ENCODE assay signal across 23 cellular contexts in genomic region chr13:43990021-43990420, GRCh38.
A peak's percentile ranks its signal among the peaks of the same experiment; 100 is the strongest.
DNase-seq lines count a peak whose midpoint lies in the region; ATAC-seq, FAIRE-seq and TF ChIP-seq lines count a peak whose summit lies in the region.
"Had no signal": no experiment of that assay in that cellular context is flagged by ENCODE, and none has a peak within 500 bp of the region (broad histone marks: within the 10 kb centered on the region; RNA-seq: fewer than 3 reads in every experiment).

No MANE protein-coding gene starts in this region.

- WGBS in small intestine, 3 donors, result 68 to 80% (median 73%) methylated on average over 5 of the region's 5 CpGs

- H3K27me3 ChIP-seq in cardiac muscle cell (no peaks in the 10 kb centered on the region), small intestine (ENCODE audit: control insufficient read depth in 2 of 2, insufficient read depth in 2 of 2, low read length in 2 of 2) (peaks cover 0 to 2% of the 10 kb centered on the region in 2 donors)
- H3K27me3 ChIP-seq: BLaER1 treated with 17β-estradiol and CSF1 and Interleukin-3, amounts not matched to agents 10 nM and 100 nM had no signal

- intact Hi-C loops in cardiac septum (cut with DNase I), result no loop called here
- intact Hi-C loops in left colon (cut with DNase I, micrococcal nuclease), result no loop called here

- H3K4me1 ChIP-seq in cardiac muscle cell (ENCODE audit: low read depth) (peaks cover 46% of the 10 kb centered on the region), small intestine (ENCODE audit: control insufficient read depth in 2 of 2, insufficient read depth in 1 of 2, low read depth in 1 of 2, low read length in 1 of 2) (peaks cover 0 to 6% of the 10 kb centered on the region in 2 donors)
- H3K4me1 ChIP-seq: BE2C had no signal

- peak; percentile 62 for ATAC-seq in left colon

- no peaks in the 10 kb centered on the region for H3K9me3 ChIP-seq in cardiac muscle cell (ENCODE audit: low read depth)
- no peaks in the 10 kb centered on the region for H3K9me3 ChIP-seq in small intestine (ENCODE audit: control insufficient read depth, low read depth)
- H3K9me3 ChIP-seq: BE2C, HAP-1 had no signal

- H3K4me3 ChIP-seq in cardiac muscle cell (no peak overlapping the region), small intestine (ENCODE audit: low read depth in 1 of 2, low read length in 2 of 2) (no peak overlapping the region)
- H3K4me3 ChIP-seq: BLaER1 treated with 17β-estradiol and CSF1 and Interleukin-3, amounts not matched to agents 10 nM and 100 nM; HAP-1 had no signal

- H3K27ac ChIP-seq in cardiac muscle cell (peak overlapping the region; percentile 8), small intestine (ENCODE audit: low read depth in 1 of 2, low read length in 1 of 2) (no peak overlapping the region)
- H3K27ac ChIP-seq: 22Rv1; BLaER1 treated with 17β-estradiol and CSF1 and Interleukin-3, amounts not matched to agents 10 nM and 100 nM had no signal

- no peak for DNase-seq in cardiac muscle cell (ENCODE audit: low read depth in 1 of 2, low spot score in 1 of 2)
- no peak for DNase-seq in cardiac septum (ENCODE audit: low spot score)
- DNase-seq in left colon, result peak in 1 of 2 donors; percentile 8
- DNase-seq in small intestine, result peak; percentile 15
- DNase-seq in COLO829 (ENCODE audit: low spot score), result no peak
- no peak for DNase-seq in LoVo (ENCODE audit: low spot score)
- DNase-seq: BE2C; Calu3; CD4-positive, alpha-beta T cell; CD8-positive, alpha-beta memory T cell; COR-L47; DMS53; DMS79 treated with DMSO at 0.1 percent for 48 hours; GF-D8; GOT3; HFFc6 had no signal

- no peak for TF ChIP-seq CTCF in cardiac muscle cell (IDR thresholded peaks at IDR 0.05; ENCODE audit: low read depth, low read length)

- H3K36me3 ChIP-seq in cardiac muscle cell, result no peaks in the 10 kb centered on the region
- H3K36me3 ChIP-seq in small intestine (ENCODE audit: control insufficient read depth in 2 of 2, insufficient read depth in 2 of 2, low read length in 2 of 2), result no peaks in the 10 kb centered on the region
- H3K36me3 ChIP-seq: BE2C; BLaER1 treated with 17β-estradiol and CSF1 and Interleukin-3, amounts not matched to agents 10 nM and 100 nM; HAP-1 had no signal

- FAIRE-seq in small intestine (lab: Jason Lieb, UNC), result no peak
- FAIRE-seq: A204.1, GM12891, GM18507, H54 had no signal
